ENCODE assay signal across 1 cellular context in the genomic region with DNA sequence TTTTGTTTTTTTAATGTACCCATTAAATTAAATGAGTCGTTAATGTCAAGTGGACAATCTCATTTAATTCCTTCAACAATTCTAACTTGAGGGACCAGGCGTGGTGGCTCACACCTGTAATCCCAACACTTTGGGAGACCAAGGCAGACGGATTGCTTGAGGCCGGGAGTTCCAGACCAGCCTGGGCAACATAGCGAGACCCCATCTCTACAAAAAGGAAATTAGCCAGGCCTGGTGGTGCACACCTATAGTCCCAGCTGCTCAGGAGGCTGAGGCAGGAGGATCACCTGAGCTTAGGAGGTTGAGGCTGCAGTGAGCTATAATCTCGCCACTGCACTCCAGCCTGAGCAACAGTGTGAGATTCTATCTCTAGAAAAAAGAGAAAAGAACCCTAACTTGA.
TF ChIP-seq lines count a peak whose summit lies in the region.

No MANE protein-coding gene starts in this region.

TF ChIP-seq in HEK293, 187 proteins besides CTCF, POLR2A, EP300 and RAD21 (continued from another document):
- 0 out of 2 replicates have a peak, but pooled peaks have one; percentile 31 for TF ChIP-seq ZNF121 (tag by site-specific recombination; IDR thresholded peaks at IDR 0.05)
